In genomic region chr19:44207126-44207803, GRCh38 we compare ENCODE assay signal across 8 cellular contexts. TPM values are rescaled to one million over a fixed set of nuclear protein-coding genes. Genes with fewer than 3 reads are reported as not detected.
DNase-seq lines count a peak whose midpoint lies in the region; ATAC-seq, FAIRE-seq and TF ChIP-seq lines count a peak whose summit lies in the region.

No MANE protein-coding gene starts in this region.

- peak overlapping the region; percentile 81 to 83 for H3K4me3 ChIP-seq in Panc1 (ENCODE audit: low read depth in 2 of 2, low read length in 2 of 2)
- H3K4me3 ChIP-seq in fibroblast of mammary gland (ENCODE audit: control insufficient read depth, low read depth, low read length) = peak overlapping the region; percentile 95
- peak overlapping the region; percentile 79 for H3K4me3 ChIP-seq in naive thymus-derived CD4-positive, alpha-beta T cell (ENCODE audit: low read length)

- FAIRE-seq in D721Med (lab: Jason Lieb, UNC) = peak; percentile 87

- no peaks in the 10 kb centered on the region for H3K9me3 ChIP-seq in Panc1 (ENCODE audit: control insufficient read depth, insufficient read depth, low read depth, low read length)
- no peaks in the 10 kb centered on the region for H3K9me3 ChIP-seq in naive thymus-derived CD4-positive, alpha-beta T cell (ENCODE audit: control insufficient read depth in 2 of 3, low read length in 3 of 3)

- no peak for TF ChIP-seq CTCF in D721Med (IDR thresholded peaks at IDR 0.05; ENCODE audit: insufficient read depth, missing control alignments)
- TF ChIP-seq CTCF in Panc1 (IDR thresholded peaks at IDR 0.05) = no peak
- TF ChIP-seq CTCF in fibroblast of mammary gland (conservative IDR thresholded peaks at IDR 0.05; ENCODE audit: control insufficient read depth, insufficient read depth, low read depth, low read length) = no peak

- BruUV-seq in Panc1 (replicated peaks; lab: Mats Ljungman, UMichigan) = no TSS peak

- intact Hi-C loops in Panc1 (cut with micrococcal nuclease; ENCODE audit: unreplicated experiment) = no loop called here
- intact Hi-C loops in naive thymus-derived CD4-positive, alpha-beta T cell (cut with micrococcal nuclease) = loop anchor here (1.0 to 10.0 kb wide), 11 partner anchors 42 to 382 kb away; partner anchors contain the start of genes ZNF226 (in 2 of the 2), ZNF284 (in 2 of the 2), ZNF222 (in 1 of the 2) and ZNF224 (in 1 of the 2)

- peak overlapping the region; percentile 94 for H3K27ac ChIP-seq in Panc1 (ENCODE audit: low read length)
- peak overlapping the region; percentile 75 for H3K27ac ChIP-seq in naive thymus-derived CD4-positive, alpha-beta T cell (ENCODE audit: low read depth, low read length)

- no peaks in the 10 kb centered on the region for H3K36me3 ChIP-seq in Panc1 (ENCODE audit: control insufficient read depth, insufficient read depth, low read length)
- H3K36me3 ChIP-seq in naive thymus-derived CD4-positive, alpha-beta T cell (ENCODE audit: control insufficient read depth in 2 of 3, insufficient read depth in 3 of 3, low read length in 3 of 3) = peaks cover 0 to 5% (median 0%) of the 10 kb centered on the region in 3 experiments

- POLR2A ChIA-PET in Panc1 (lab: Charles Lee) = interaction anchor here (0.6 kb wide), 1 partner anchor 319 kb away, joined by 5 read pairs; no protein-coding TSS in a partner anchor
- POLR2A ChIA-PET in naive thymus-derived CD4-positive, alpha-beta T cell (lab: Charles Lee) = interaction anchor here (0.6 to 2.2 kb wide), 8 partner anchors 12 to 206 kb away, joined by 3 to 12 read pairs (median 3); partner anchors contain the start of genes ZNF222, ZNF223 and ZNF226

- H3K27me3 Mint-ChIP-seq in IgD-negative memory B cell = peaks cover 2% of the 10 kb centered on the region
- peaks cover 0 to 22% (median 16%) of the 10 kb centered on the region in 5 donors for H3K27me3 Mint-ChIP-seq in naive thymus-derived CD4-positive, alpha-beta T cell
- H3K27me3 Mint-ChIP-seq in stimulated activated memory B cell treated with anti-CD40 and anti-IgM and Interleukin-4, amounts not matched to agents 10 μg/mL and 1 μg/mL and 100 μg/mL, for 72 hours = peaks cover 10% of the 10 kb centered on the region

- CTCF ChIA-PET in Panc1 (lab: Charles Lee) = no interaction called here
- CTCF ChIA-PET in naive thymus-derived CD4-positive, alpha-beta T cell (lab: Charles Lee) = no interaction called here

- peak overlapping the region; percentile 90 to 97 (median 94) for H3K4me3 Mint-ChIP-seq in IgD-negative memory B cell
- H3K4me3 Mint-ChIP-seq in naive thymus-derived CD4-positive, alpha-beta T cell = peak overlapping the region; percentile 81 to 95 (median 87)
- H3K4me3 Mint-ChIP-seq in stimulated activated memory B cell treated with anti-CD40 and anti-IgM and Interleukin-4, amounts not matched to agents 10 μg/mL and 1 μg/mL and 100 μg/mL, for 72 hours = peak overlapping the region; percentile 93

- no peaks in the 10 kb centered on the region for H3K4me1 ChIP-seq in Panc1 (ENCODE audit: control insufficient read depth, insufficient read depth, low read length)
- peaks cover 0 to 11% of the 10 kb centered on the region in 2 donors for H3K4me1 ChIP-seq in naive thymus-derived CD4-positive, alpha-beta T cell (ENCODE audit: control insufficient read depth in 2 of 2, insufficient read depth in 2 of 2, low read length in 2 of 2)

- H3K27me3 ChIP-seq in Panc1 (ENCODE audit: control insufficient read depth, insufficient read depth, low read length) = no peaks in the 10 kb centered on the region
- H3K27me3 ChIP-seq in naive thymus-derived CD4-positive, alpha-beta T cell (ENCODE audit: control insufficient read depth in 2 of 2, insufficient read depth in 2 of 2, low read length in 2 of 2) = no peaks in the 10 kb centered on the region

- ATAC-seq in GM21526 (IDR thresholded peaks at IDR 0.05; ENCODE audit: low FRiP score, unreplicated experiment) = peak; percentile 89
- ATAC-seq in Panc1 = peak; percentile 98
- peak; percentile 97 for ATAC-seq in naive thymus-derived CD4-positive, alpha-beta T cell
- ATAC-seq in stimulated activated memory B cell treated with anti-CD40 and anti-IgM and Interleukin-4, amounts not matched to agents 10 μg/mL and 1 μg/mL and 100 μg/mL, for 72 hours = peak; percentile 94

- H3K9me3 Mint-ChIP-seq in IgD-negative memory B cell = peaks cover 8 to 20% (median 16%) of the 10 kb centered on the region in 3 donors
- peaks cover 1 to 49% (median 28%) of the 10 kb centered on the region in 11 donors for H3K9me3 Mint-ChIP-seq in naive thymus-derived CD4-positive, alpha-beta T cell
- H3K9me3 Mint-ChIP-seq in stimulated activated memory B cell treated with anti-CD40 and anti-IgM and Interleukin-4, amounts not matched to agents 10 μg/mL and 1 μg/mL and 100 μg/mL, for 72 hours = peaks cover 16% of the 10 kb centered on the region

- peak overlapping the region; percentile 36 to 80 (median 70) for H3K27ac Mint-ChIP-seq in IgD-negative memory B cell
- peak overlapping the region; percentile 79 to 93 (median 84) for H3K27ac Mint-ChIP-seq in naive thymus-derived CD4-positive, alpha-beta T cell
- peak overlapping the region; percentile 92 for H3K27ac Mint-ChIP-seq in stimulated activated memory B cell treated with anti-CD40 and anti-IgM and Interleukin-4, amounts not matched to agents 10 μg/mL and 1 μg/mL and 100 μg/mL, for 72 hours

- H3K4me1 Mint-ChIP-seq in IgD-negative memory B cell = peaks cover 7 to 14% (median 7%) of the 10 kb centered on the region in 3 donors
- H3K4me1 Mint-ChIP-seq in naive thymus-derived CD4-positive, alpha-beta T cell = peaks cover 7 to 15% (median 11%) of the 10 kb centered on the region in 7 donors
- peaks cover 11% of the 10 kb centered on the region for H3K4me1 Mint-ChIP-seq in stimulated activated memory B cell treated with anti-CD40 and anti-IgM and Interleukin-4, amounts not matched to agents 10 μg/mL and 1 μg/mL and 100 μg/mL, for 72 hours

- H3K36me3 Mint-ChIP-seq in IgD-negative memory B cell = peaks cover 9% of the 10 kb centered on the region
- H3K36me3 Mint-ChIP-seq in naive thymus-derived CD4-positive, alpha-beta T cell = peaks cover 4 to 16% (median 7%) of the 10 kb centered on the region in 5 donors
- peaks cover 15% of the 10 kb centered on the region for H3K36me3 Mint-ChIP-seq in stimulated activated memory B cell treated with anti-CD40 and anti-IgM and Interleukin-4, amounts not matched to agents 10 μg/mL and 1 μg/mL and 100 μg/mL, for 72 hours

- peak; percentile 54 for DNase-seq in D721Med (ENCODE audit: insufficient read length, low spot score)
- DNase-seq in Panc1 (ENCODE audit: low read depth, low spot score) = peak; percentile 64
- peak; percentile 67 for DNase-seq in activated T-helper 9 cell treated with anti-CD3 and anti-CD28 coated beads, Interleukin-2, amount 50 U/mL, for 16 hours (ENCODE audit: low read depth)
- DNase-seq in fibroblast of mammary gland (ENCODE audit: low read depth) = peak; percentile 93
- peak; percentile 25 to 78 (median 70) for DNase-seq in naive thymus-derived CD4-positive, alpha-beta T cell

- in situ Hi-C loops in Panc1 (cut with HindIII; ENCODE audit: low pct_unique_long_range_greater_than_20kb, low sequenced_read_pairs) = no loop called here

RNA-seq across cellular contexts. Expression of gene ZNF227, which starts 5.1 kb away (rescaled TPM):
- 16.4 TPM for polyA plus RNA-seq in IgD-negative memory B cell
- 15.4 TPM for total RNA-seq in Panc1 (2021; ENCODE audit: unreplicated experiment)
- polyA plus RNA-seq in Panc1 (2012; ENCODE audit: insufficient read length) = 4.7 TPM
- total RNA-seq in naive thymus-derived CD4-positive, alpha-beta T cell = 10 to 100 TPM; 18.3 to 51.5 (median 30.0) TPM
- 10 to 100 TPM; 17.9 to 20.4 TPM for polyA plus RNA-seq in naive thymus-derived CD4-positive, alpha-beta T cell

RNA-seq across cellular contexts. Expression of gene ZNF226, which starts 42.4 kb away (rescaled TPM):
- polyA plus RNA-seq in IgD-negative memory B cell = 24.2 TPM
- 21.7 TPM for total RNA-seq in Panc1 (2021; ENCODE audit: unreplicated experiment)
- 12.8 TPM for polyA plus RNA-seq in Panc1 (2012; ENCODE audit: insufficient read length)
- 10 to 100 TPM; 14.0 to 59.9 (median 20.3) TPM for total RNA-seq in naive thymus-derived CD4-positive, alpha-beta T cell
- 10 to 100 TPM; 26.0 to 28.1 TPM for polyA plus RNA-seq in naive thymus-derived CD4-positive, alpha-beta T cell

RNA-seq across cellular contexts. Expression of gene ZNF233, which starts 52.4 kb away (rescaled TPM):
- polyA plus RNA-seq in IgD-negative memory B cell = 1.2 TPM
- 1.8 TPM for total RNA-seq in Panc1 (2021; ENCODE audit: unreplicated experiment)
- 1.1 TPM for polyA plus RNA-seq in Panc1 (2012; ENCODE audit: insufficient read length)
- under 1 TPM in 1 of 5 experiments, not detected in 4; 0.14 TPM for total RNA-seq in naive thymus-derived CD4-positive, alpha-beta T cell
- under 1 TPM; 0.47 to 0.95 TPM for polyA plus RNA-seq in naive thymus-derived CD4-positive, alpha-beta T cell

Comparison
In these comparisons a context has a peak if more than half of its experiments do, and no peak if none do; other contexts are left out.
1. Peak in every context shown above with its lines: DNase-seq, ATAC-seq, H3K4me3 ChIP-seq and H3K27ac ChIP-seq.